13 cellular contexts compared by ENCODE assay signal in the genomic region with DNA sequence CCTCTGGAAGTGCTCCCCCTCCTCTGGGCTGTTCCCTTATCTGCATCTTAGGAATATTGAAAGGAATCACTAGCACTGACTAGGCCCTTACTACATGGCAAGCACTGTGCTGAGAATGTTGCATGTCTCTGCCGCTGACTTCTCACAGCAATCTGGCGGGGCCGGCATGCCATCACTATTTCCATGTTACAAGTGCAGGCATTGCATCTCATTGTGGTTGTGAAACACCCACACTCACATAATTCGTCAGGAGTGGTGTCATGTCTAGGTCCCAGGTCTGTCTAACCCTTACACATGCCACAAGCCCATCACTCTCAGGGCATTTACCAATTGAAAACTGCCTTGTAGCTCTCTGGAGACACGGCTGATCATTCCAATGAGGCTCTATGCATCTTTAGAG. TPM values are rescaled to one million over a fixed set of nuclear protein-coding genes. Genes with fewer than 3 reads are reported as not detected.
DNase-seq lines count a peak whose midpoint lies in the region; ATAC-seq and TF ChIP-seq lines count a peak whose summit lies in the region.
"Had no signal": no experiment of that assay in that cellular context is flagged by ENCODE, and none has a peak within 500 bp of the region (broad histone marks: within the 10 kb centered on the region; RNA-seq: fewer than 3 reads in every experiment).

No MANE protein-coding gene starts in this region.

- peaks cover 51% of the 10 kb centered on the region for H3K27me3 ChIP-seq in foreskin keratinocyte

- peak; percentile 57 for ATAC-seq in activated CD4-positive, alpha-beta T cell treated with anti-CD3 and anti-CD28 coated beads for 36 hours
- ATAC-seq in activated CD8-positive, alpha-beta T cell treated with anti-CD3 and anti-CD28 coated beads, Interleukin-2, amount 10 ng/mL, durations not matched to agents 7 days and 5 days: peak; percentile 7
- ATAC-seq in stimulated activated effector memory CD8-positive, alpha-beta T cell treated with anti-CD3 and anti-CD28 coated beads, Interleukin-12 subunit alpha, Interleukin-12 subunit beta, amount 100 ng/mL, for 72 hours: peak; percentile 75
- ATAC-seq in foreskin keratinocyte: no peak
- no peak for ATAC-seq in GM18858 (IDR thresholded peaks at IDR 0.05; ENCODE audit: unreplicated experiment)

- intact Hi-C loops in activated CD4-positive, alpha-beta T cell treated with anti-CD3 and anti-CD28 coated beads for 36 hours (cut with DNase I, micrococcal nuclease): loop anchor here (1.0 to 5.0 kb wide), 3 partner anchors 8 to 1197 kb away; a partner anchor contains a TSS
- intact Hi-C loops in dendritic cell treated with granulocyte-macrophage colony-stimulating factor and Interleukin-4, amounts not matched to agents 40 ng/mL and 50 ng/mL, for 4 days (cut with micrococcal nuclease): no loop called here

- H3K27me3 Mint-ChIP-seq in activated CD4-positive, alpha-beta T cell treated with anti-CD3 and anti-CD28 coated beads for 36 hours: peaks cover 3% of the 10 kb centered on the region
- H3K27me3 Mint-ChIP-seq in activated CD8-positive, alpha-beta T cell treated with anti-CD3 and anti-CD28 coated beads, Interleukin-2, amount 10 ng/mL, durations not matched to agents 7 days and 5 days (ENCODE audit: low read depth): no peaks in the 10 kb centered on the region
- H3K27me3 Mint-ChIP-seq in dendritic cell treated with granulocyte-macrophage colony-stimulating factor and Interleukin-4, amounts not matched to agents 40 ng/mL and 50 ng/mL, for 4 days: peaks cover 13% of the 10 kb centered on the region

- POLR2A ChIA-PET in activated CD4-positive, alpha-beta T cell treated with anti-CD3 and anti-CD28 coated beads for 36 hours (lab: Charles Lee): interaction anchor here (0.6 to 5.3 kb wide), 7 partner anchors 9 to 77 kb away, joined by 3 to 39 read pairs (median 9); a partner anchor contains a TSS
- POLR2A ChIA-PET in activated CD8-positive, alpha-beta T cell treated with anti-CD3 and anti-CD28 coated beads, Interleukin-2, amount 10 ng/mL, durations not matched to agents 7 days and 5 days (lab: Charles Lee): interaction anchor here (0.8 to 9.3 kb wide), 7 partner anchors 10 to 56 kb away, joined by 3 to 158 read pairs (median 15); no protein-coding TSS in a partner anchor

- H3K27ac Mint-ChIP-seq in activated CD4-positive, alpha-beta T cell treated with anti-CD3 and anti-CD28 coated beads for 36 hours: peak overlapping the region; percentile 95
- H3K27ac Mint-ChIP-seq in activated CD8-positive, alpha-beta T cell treated with anti-CD3 and anti-CD28 coated beads, Interleukin-2, amount 10 ng/mL, durations not matched to agents 7 days and 5 days: peak overlapping the region; percentile 95
- H3K27ac Mint-ChIP-seq in dendritic cell treated with granulocyte-macrophage colony-stimulating factor and Interleukin-4, amounts not matched to agents 40 ng/mL and 50 ng/mL, for 4 days: peak overlapping the region; percentile 7
- peak overlapping the region; percentile 96 for H3K27ac Mint-ChIP-seq in stimulated activated effector memory CD8-positive, alpha-beta T cell treated with anti-CD3 and anti-CD28 coated beads, Interleukin-12 subunit alpha, Interleukin-12 subunit beta, amount 100 ng/mL, for 72 hours
- H3K27ac Mint-ChIP-seq: progenitor cell of endocrine pancreas had no signal

- H3K9me3 Mint-ChIP-seq in activated CD4-positive, alpha-beta T cell treated with anti-CD3 and anti-CD28 coated beads for 36 hours (ENCODE audit: low read depth): no peaks in the 10 kb centered on the region
- no peaks in the 10 kb centered on the region for H3K9me3 Mint-ChIP-seq in activated CD8-positive, alpha-beta T cell treated with anti-CD3 and anti-CD28 coated beads, Interleukin-2, amount 10 ng/mL, durations not matched to agents 7 days and 5 days (ENCODE audit: insufficient read depth)
- H3K9me3 Mint-ChIP-seq in dendritic cell treated with granulocyte-macrophage colony-stimulating factor and Interleukin-4, amounts not matched to agents 40 ng/mL and 50 ng/mL, for 4 days: no peaks in the 10 kb centered on the region
- no peaks in the 10 kb centered on the region for H3K9me3 Mint-ChIP-seq in stimulated activated effector memory CD8-positive, alpha-beta T cell treated with anti-CD3 and anti-CD28 coated beads, Interleukin-12 subunit alpha, Interleukin-12 subunit beta, amount 100 ng/mL, for 72 hours

- no peaks in the 10 kb centered on the region for H3K36me3 Mint-ChIP-seq in activated CD4-positive, alpha-beta T cell treated with anti-CD3 and anti-CD28 coated beads for 36 hours (ENCODE audit: low read depth)
- peaks cover 4% of the 10 kb centered on the region for H3K36me3 Mint-ChIP-seq in activated CD8-positive, alpha-beta T cell treated with anti-CD3 and anti-CD28 coated beads, Interleukin-2, amount 10 ng/mL, durations not matched to agents 7 days and 5 days (ENCODE audit: low read depth)
- no peaks in the 10 kb centered on the region for H3K36me3 Mint-ChIP-seq in dendritic cell treated with granulocyte-macrophage colony-stimulating factor and Interleukin-4, amounts not matched to agents 40 ng/mL and 50 ng/mL, for 4 days (ENCODE audit: low read depth)
- peaks cover 24% of the 10 kb centered on the region for H3K36me3 Mint-ChIP-seq in stimulated activated effector memory CD8-positive, alpha-beta T cell treated with anti-CD3 and anti-CD28 coated beads, Interleukin-12 subunit alpha, Interleukin-12 subunit beta, amount 100 ng/mL, for 72 hours

- DNase-seq in activated CD4-positive, alpha-beta T cell treated with anti-CD3 and anti-CD28 coated beads for 36 hours: peak; percentile 91
- DNase-seq in activated CD4-positive, alpha-beta T cell treated with anti-CD3 and anti-CD28 coated beads for 1 hour: no peak
- no peak for DNase-seq in activated CD8-positive, alpha-beta T cell treated with anti-CD3 and anti-CD28 coated beads, Interleukin-2, amount 10 ng/mL, durations not matched to agents 7 days and 5 days
- DNase-seq in stimulated activated effector memory CD8-positive, alpha-beta T cell treated with anti-CD3 and anti-CD28 coated beads, Interleukin-12 subunit alpha, Interleukin-12 subunit beta, amount 100 ng/mL, for 72 hours (ENCODE audit: low spot score in 2 of 2): peak in 1 of 2 donors; percentile 77
- DNase-seq in foreskin keratinocyte (no peak), NCI-H226 (no peak)
- DNase-seq: DND-41, hypothalamus, mesenchymal stem cell had no signal

- no peak overlapping the region for H3K27ac ChIP-seq in foreskin keratinocyte

- peaks cover 94% of the 10 kb centered on the region for H3K4me1 Mint-ChIP-seq in activated CD4-positive, alpha-beta T cell treated with anti-CD3 and anti-CD28 coated beads for 36 hours
- peaks cover 93% of the 10 kb centered on the region for H3K4me1 Mint-ChIP-seq in activated CD8-positive, alpha-beta T cell treated with anti-CD3 and anti-CD28 coated beads, Interleukin-2, amount 10 ng/mL, durations not matched to agents 7 days and 5 days (ENCODE audit: low read depth)
- H3K4me1 Mint-ChIP-seq in dendritic cell treated with granulocyte-macrophage colony-stimulating factor and Interleukin-4, amounts not matched to agents 40 ng/mL and 50 ng/mL, for 4 days (ENCODE audit: low read depth): peaks cover 82% of the 10 kb centered on the region
- H3K4me1 Mint-ChIP-seq in stimulated activated effector memory CD8-positive, alpha-beta T cell treated with anti-CD3 and anti-CD28 coated beads, Interleukin-12 subunit alpha, Interleukin-12 subunit beta, amount 100 ng/mL, for 72 hours: peaks cover 92% of the 10 kb centered on the region

- TF ChIP-seq CTCF in foreskin keratinocyte (conservative IDR thresholded peaks at IDR 0.05): no peak

- H3K4me1 ChIP-seq in foreskin keratinocyte: no peaks in the 10 kb centered on the region

- CTCF ChIA-PET in activated CD4-positive, alpha-beta T cell treated with anti-CD3 and anti-CD28 coated beads for 36 hours (lab: Charles Lee): interaction anchor here (0.7 to 9.7 kb wide), 5 partner anchors 9 to 99 kb away, joined by 3 to 60 read pairs (median 4); no protein-coding TSS in a partner anchor
- CTCF ChIA-PET in activated CD8-positive, alpha-beta T cell treated with anti-CD3 and anti-CD28 coated beads, Interleukin-2, amount 10 ng/mL, durations not matched to agents 7 days and 5 days (lab: Charles Lee): interaction anchor here (1.0 to 13.1 kb wide), 8 partner anchors 13 to 99 kb away, joined by 3 to 370 read pairs (median 12); no protein-coding TSS in a partner anchor

- H3K4me3 Mint-ChIP-seq in activated CD4-positive, alpha-beta T cell treated with anti-CD3 and anti-CD28 coated beads for 36 hours: peak overlapping the region; percentile 65
- H3K4me3 Mint-ChIP-seq in activated CD8-positive, alpha-beta T cell treated with anti-CD3 and anti-CD28 coated beads, Interleukin-2, amount 10 ng/mL, durations not matched to agents 7 days and 5 days: peak overlapping the region; percentile 15
- no peak overlapping the region for H3K4me3 Mint-ChIP-seq in dendritic cell treated with granulocyte-macrophage colony-stimulating factor and Interleukin-4, amounts not matched to agents 40 ng/mL and 50 ng/mL, for 4 days
- peak overlapping the region; percentile 75 for H3K4me3 Mint-ChIP-seq in stimulated activated effector memory CD8-positive, alpha-beta T cell treated with anti-CD3 and anti-CD28 coated beads, Interleukin-12 subunit alpha, Interleukin-12 subunit beta, amount 100 ng/mL, for 72 hours

RNA-seq across cellular contexts. Expression of a gene that starts 8.5 kb away (rescaled TPM):
- total RNA-seq in activated CD4-positive, alpha-beta T cell treated with anti-CD3 and anti-CD28 coated beads for 36 hours: 100 to 1,000 TPM; 659 to 980 TPM
- 100 to 1,000 TPM; 174 to 177 TPM for total RNA-seq in activated CD8-positive, alpha-beta T cell treated with anti-CD3 and anti-CD28 coated beads, Interleukin-2, amount 10 ng/mL, durations not matched to agents 7 days and 5 days
- not detected in 2 replicates for total RNA-seq in foreskin keratinocyte
- polyA plus RNA-seq in foreskin keratinocyte: not detected in 2 replicates
- total RNA-seq: A172, progenitor cell of endocrine pancreas had no signal

RNA-seq across cellular contexts. Expression of a gene that starts 18.2 kb away (rescaled TPM):
- total RNA-seq in activated CD4-positive, alpha-beta T cell treated with anti-CD3 and anti-CD28 coated beads for 36 hours: 100 to 1,000 TPM; 206 to 246 TPM
- 100 to 1,000 TPM; 213 to 217 TPM for total RNA-seq in activated CD8-positive, alpha-beta T cell treated with anti-CD3 and anti-CD28 coated beads, Interleukin-2, amount 10 ng/mL, durations not matched to agents 7 days and 5 days
- total RNA-seq in foreskin keratinocyte: 65.9 and 87.2 TPM in 2 replicates
- polyA plus RNA-seq in foreskin keratinocyte: 81.3 and 105 TPM in 2 replicates

Comparison
In these comparisons a context has a peak if more than half of its experiments do, and no peak if none do; other contexts are left out.
1. ATAC-seq: peak in activated CD4-positive, alpha-beta T cell treated with anti-CD3 and anti-CD28 coated beads for 36 hours (single experiment), activated CD8-positive, alpha-beta T cell treated with anti-CD3 and anti-CD28 coated beads, Interleukin-2, amount 10 ng/mL, durations not matched to agents 7 days and 5 days (single experiment) and stimulated activated effector memory CD8-positive, alpha-beta T cell treated with anti-CD3 and anti-CD28 coated beads, Interleukin-12 subunit alpha, Interleukin-12 subunit beta, amount 100 ng/mL, for 72 hours (single experiment); none in foreskin keratinocyte (single experiment) and GM18858 (single experiment).
2. H3K27ac Mint-ChIP-seq: peak in every context shown above with its lines; median percentile 96 in stimulated activated effector memory CD8-positive, alpha-beta T cell treated with anti-CD3 and anti-CD28 coated beads, Interleukin-12 subunit alpha, Interleukin-12 subunit beta, amount 100 ng/mL, for 72 hours; 95 in activated CD4-positive, alpha-beta T cell treated with anti-CD3 and anti-CD28 coated beads for 36 hours; 95 in activated CD8-positive, alpha-beta T cell treated with anti-CD3 and anti-CD28 coated beads, Interleukin-2, amount 10 ng/mL, durations not matched to agents 7 days and 5 days; 7 in dendritic cell treated with granulocyte-macrophage colony-stimulating factor and Interleukin-4, amounts not matched to agents 40 ng/mL and 50 ng/mL, for 4 days.
3. RNA of a gene that starts 8.5 kb away (total RNA-seq): 659 to 980 TPM in activated CD4-positive, alpha-beta T cell treated with anti-CD3 and anti-CD28 coated beads for 36 hours and 174 to 177 TPM in activated CD8-positive, alpha-beta T cell treated with anti-CD3 and anti-CD28 coated beads, Interleukin-2, amount 10 ng/mL, durations not matched to agents 7 days and 5 days; not detected in foreskin keratinocyte; every median in the first group is over 100 times any median in the second.